ENCODE assay signal across 14 cellular contexts in genomic region chr22:18005201-18005926, GRCh38. TPM values are rescaled to one million over a fixed set of nuclear protein-coding genes. Genes with fewer than 3 reads are reported as not detected.
DNase-seq lines count a peak whose midpoint lies in the region; ATAC-seq and TF ChIP-seq lines count a peak whose summit lies in the region.
"Had no signal": no experiment of that assay in that cellular context is flagged by ENCODE, and none has a peak within 500 bp of the region (broad histone marks: within the 10 kb centered on the region; RNA-seq: fewer than 3 reads in every experiment).

No MANE protein-coding gene starts in this region.

- peaks cover 0 to 22% (median 7%) of the 10 kb centered on the region in 12 donors for H3K4me1 ChIP-seq in heart left ventricle
- peaks cover 10% of the 10 kb centered on the region for H3K4me1 ChIP-seq in muscle layer of colon (ENCODE audit: insufficient read depth, low read length)

- H3K9ac ChIP-seq in muscle layer of colon (ENCODE audit: low read length) = no peak overlapping the region

- H3K4me3 ChIP-seq in heart left ventricle (no peak overlapping the region), muscle layer of colon (ENCODE audit: low read depth in 1 of 2, low read length in 2 of 2) (no peak overlapping the region)
- H3K4me3 ChIP-seq: upper lobe of right lung had no signal

- intact Hi-C loops in heart left ventricle (cut with DNase I) = loop anchor here in 3 of 10 donors (5.0 to 10.0 kb wide), 3 partner anchors 61 to 171 kb away; no protein-coding TSS in a partner anchor
- intact Hi-C loops in left cardiac atrium (cut with DNase I) = loop anchor here in 1 of 2 donors (10.0 kb wide), 1 partner anchor 61 kb away; no protein-coding TSS in a partner anchor

- H3K27me3 ChIP-seq in heart left ventricle (no peaks in the 10 kb centered on the region), muscle layer of colon (ENCODE audit: control insufficient read depth in 1 of 2, insufficient read depth in 2 of 2, low read length in 2 of 2) (no peaks in the 10 kb centered on the region)
- H3K27me3 ChIP-seq: upper lobe of right lung had no signal

- no peak for DNase-seq in heart left ventricle
- DNase-seq in left cardiac atrium = no peak
- peak in 7 of 61 donors; percentile 4 to 31 (median 10) for DNase-seq in caudate nucleus (lab: John Stamatoyannopoulos, UW)
- DNase-seq: DMS79 treated with DMSO at 0.1 percent for 48 hours; NCI-H1092 treated with DMSO at 0.1 percent for 48 hours; stimulated activated CD4-positive, alpha-beta T cell treated with anti-CD3 and anti-CD28 coated beads, Interleukin-2, amount 100 ng/mL, for 48 hours; upper lobe of right lung had no signal

- no peaks in the 10 kb centered on the region for H3K36me3 ChIP-seq in heart left ventricle
- H3K36me3 ChIP-seq in muscle layer of colon (ENCODE audit: insufficient read depth, low read length) = no peaks in the 10 kb centered on the region
- H3K36me3 ChIP-seq: upper lobe of right lung had no signal

- WGBS in heart left ventricle, 4 donors = 56 to 63% (median 61%) methylated on average over 8 of the region's 8 CpGs

- H3K27ac ChIP-seq in heart left ventricle (peak overlapping the region in 9 of 12 donors; percentile 7 to 70 (median 27)), caudate nucleus (ENCODE audit: low read depth, low read length) (peak overlapping the region; percentile 48), muscle layer of colon (ENCODE audit: low read depth, low read length) (peak overlapping the region; percentile 30), temporal lobe (ENCODE audit: low read depth, low read length) (peak overlapping the region; percentile 82)
- H3K27ac ChIP-seq: 22Rv1, upper lobe of right lung, VCaP had no signal

- ATAC-seq in heart left ventricle = no peak
- no peak for ATAC-seq in left cardiac atrium
- ATAC-seq in HG02840 (IDR thresholded peaks at IDR 0.05; ENCODE audit: low FRiP score, unreplicated experiment) = no peak
- ATAC-seq in HG02973 (IDR thresholded peaks at IDR 0.05; ENCODE audit: unreplicated experiment) = no peak
- no peak for ATAC-seq in HG02642 (IDR thresholded peaks at IDR 0.05; ENCODE audit: poor library complexity, unreplicated experiment)
- ATAC-seq: upper lobe of right lung had no signal

- no peak for TF ChIP-seq CTCF in heart left ventricle (IDR thresholded peaks at IDR 0.05)

- TF ChIP-seq POLR2A in heart left ventricle (IDR thresholded peaks at IDR 0.05) = no peak

- H3K9me3 ChIP-seq in heart left ventricle = no peaks in the 10 kb centered on the region
- no peaks in the 10 kb centered on the region for H3K9me3 ChIP-seq in muscle layer of colon (ENCODE audit: low read length)
- H3K9me3 ChIP-seq: upper lobe of right lung had no signal

RNA-seq across cellular contexts. Expression of gene MICAL3, which starts 19.0 kb away (rescaled TPM):
- total RNA-seq in heart left ventricle (100 to 1,000 TPM in 5 of 9 donors, 10 to 100 TPM in 4; 41.3 to 125 (median 101) TPM), left cardiac atrium (10 to 100 TPM; 54.7 to 80.1 TPM), temporal lobe (56.5 TPM)
- 10 to 100 TPM; 45.1 to 51.6 TPM for polyA plus RNA-seq in heart left ventricle

Comparison
In these comparisons a context has a peak if more than half of its experiments do, and no peak if none do; other contexts are left out.
1. H3K27ac ChIP-seq: peak in every context shown above with its lines; median percentile 82 in temporal lobe; 48 in caudate nucleus; 30 in muscle layer of colon; 27 in heart left ventricle.